Comparison of ENCODE assay signal across 9 cellular contexts in genomic region chr5:6829150-6829784, GRCh38.
A peak's percentile ranks its signal among the peaks of the same experiment; 100 is the strongest.
DNase-seq lines count a peak whose midpoint lies in the region; ATAC-seq and TF ChIP-seq lines count a peak whose summit lies in the region.
"Had no signal": no experiment of that assay in that cellular context is flagged by ENCODE, and none has a peak within 500 bp of the region (broad histone marks: within the 10 kb centered on the region; RNA-seq: fewer than 3 reads in every experiment).

No MANE protein-coding gene starts in this region.

- peak overlapping the region; percentile 77 to 96 (median 89) for H3K4me3 Mint-ChIP-seq in CD4-positive, alpha-beta memory T cell
- H3K4me3 Mint-ChIP-seq in Calu3 (ENCODE audit: low read depth, unreplicated experiment), result no peak overlapping the region

- no peak for TF ChIP-seq CTCF in Calu3 (IDR thresholded peaks at IDR 0.05; ENCODE audit: unreplicated experiment)

- no peaks in the 10 kb centered on the region for H3K9me3 ChIP-seq in CD4-positive, alpha-beta memory T cell (ENCODE audit: control insufficient read depth in 1 of 2, low read length in 2 of 2)

- peak in 4 of 5 donors; percentile 8 to 70 (median 30) for DNase-seq in CD4-positive, alpha-beta memory T cell
- peak; percentile 67 for DNase-seq in astrocyte of the hippocampus (ENCODE audit: low read depth, low spot score)
- DNase-seq in RPMI8226, result no peak
- no peak for DNase-seq in NCI-H1694 (lab: John Stamatoyannopoulos, UW)
- no peak for DNase-seq in Calu3
- DNase-seq in amygdala (lab: John Stamatoyannopoulos, UW), result no peak
- DNase-seq: naive B cell had no signal

- intact Hi-C loops in CD4-positive, alpha-beta memory T cell (cut with micrococcal nuclease), result no loop called here
- intact Hi-C loops in Calu3 (cut with micrococcal nuclease; ENCODE audit: unreplicated experiment), result loop anchor here (10.0 kb wide), 2 partner anchors 76 to 246 kb away; no protein-coding TSS in a partner anchor

- H3K36me3 Mint-ChIP-seq in CD4-positive, alpha-beta memory T cell, result peaks cover 0 to 3% of the 10 kb centered on the region in 2 donors
- no peaks in the 10 kb centered on the region for H3K36me3 Mint-ChIP-seq in Calu3 (ENCODE audit: insufficient read depth, unreplicated experiment)
- H3K36me3 Mint-ChIP-seq: naive B cell had no signal

- H3K9me3 Mint-ChIP-seq in CD4-positive, alpha-beta memory T cell, result peaks cover 0 to 3% (median 0%) of the 10 kb centered on the region in 8 donors
- peaks cover 6% of the 10 kb centered on the region for H3K9me3 Mint-ChIP-seq in Calu3 (ENCODE audit: low read depth, unreplicated experiment)

- BruUV-seq in Calu3 (replicated peaks; lab: Mats Ljungman, UMichigan), result no TSS peak

- peak; percentile 77 for ATAC-seq in GM19463 (IDR thresholded peaks at IDR 0.05; ENCODE audit: unreplicated experiment)
- ATAC-seq in HG03439 (IDR thresholded peaks at IDR 0.05; ENCODE audit: unreplicated experiment), result peak; percentile 73

- peak overlapping the region; percentile 6 to 85 (median 58) for H3K27ac Mint-ChIP-seq in CD4-positive, alpha-beta memory T cell
- no peak overlapping the region for H3K27ac Mint-ChIP-seq in Calu3 (ENCODE audit: unreplicated experiment)
- H3K27ac Mint-ChIP-seq: naive B cell had no signal

- H3K36me3 ChIP-seq in CD4-positive, alpha-beta memory T cell (ENCODE audit: insufficient read depth, low read length), result no peaks in the 10 kb centered on the region

- H3K4me3 ChIP-seq in CD4-positive, alpha-beta memory T cell (ENCODE audit: low read length in 2 of 2), result peak overlapping the region in 1 of 2 donors; percentile 48

- H3K27me3 ChIP-seq in CD4-positive, alpha-beta memory T cell (ENCODE audit: insufficient read depth, low read length), result no peaks in the 10 kb centered on the region

- peaks cover 0 to 2% of the 10 kb centered on the region in 2 donors for H3K27me3 Mint-ChIP-seq in CD4-positive, alpha-beta memory T cell
- peaks cover 22% of the 10 kb centered on the region for H3K27me3 Mint-ChIP-seq in Calu3 (ENCODE audit: unreplicated experiment)
- H3K27me3 Mint-ChIP-seq: naive B cell had no signal

- no peak overlapping the region for H3K27ac ChIP-seq in CD4-positive, alpha-beta memory T cell (ENCODE audit: low read depth, low read length)

- peaks cover 29 to 33% (median 29%) of the 10 kb centered on the region in 4 donors for H3K4me1 Mint-ChIP-seq in CD4-positive, alpha-beta memory T cell
- H3K4me1 Mint-ChIP-seq in Calu3 (ENCODE audit: low read depth, unreplicated experiment), result no peaks in the 10 kb centered on the region

- CTCF ChIA-PET in CD4-positive, alpha-beta memory T cell (lab: Charles Lee; ENCODE audit: partially characterized antibody), result interaction anchor here (1.2 to 1.6 kb wide), 2 partner anchors 9 to 18 kb away, joined by 3 to 4 read pairs; no protein-coding TSS in a partner anchor
- CTCF ChIA-PET in Calu3 (lab: Charles Lee), result interaction anchor here (0.5 kb wide), 1 partner anchor 76 kb away, joined by 4 read pairs; no protein-coding TSS in a partner anchor

- H3K4me1 ChIP-seq in CD4-positive, alpha-beta memory T cell (ENCODE audit: insufficient read depth, low read length), result peaks cover 34% of the 10 kb centered on the region

- POLR2A ChIA-PET in CD4-positive, alpha-beta memory T cell (lab: Charles Lee; ENCODE audit: partially characterized antibody), result interaction anchor here (0.9 kb wide), 1 partner anchor 18 kb away, joined by 3 read pairs; no protein-coding TSS in a partner anchor

Comparison
In these comparisons a context has a peak if more than half of its experiments do, and no peak if none do; other contexts are left out.
1. DNase-seq: peak in CD4-positive, alpha-beta memory T cell (4 of 5) and astrocyte of the hippocampus (single experiment); none in RPMI8226 (single experiment), NCI-H1694 (single experiment), Calu3 (single experiment) and amygdala (0 of 56).